In genomic region chr10:35348609-35349388, GRCh38 we compare ENCODE assay signal across 20 cellular contexts. TPM values are rescaled to one million over a fixed set of nuclear protein-coding genes. Genes with fewer than 3 reads are reported as not detected.
DNase-seq lines count a peak whose midpoint lies in the region; ATAC-seq, FAIRE-seq and TF ChIP-seq lines count a peak whose summit lies in the region.
"Had no signal": no experiment of that assay in that cellular context is flagged by ENCODE, and none has a peak within 500 bp of the region (broad histone marks: within the 10 kb centered on the region; RNA-seq: fewer than 3 reads in every experiment).

No MANE protein-coding gene starts in this region.

- H3K4me3 ChIP-seq in right atrium auricular region (no peak overlapping the region), kidney (ENCODE audit: low read length in 2 of 2) (no peak overlapping the region), coronary artery (no peak overlapping the region)
- H3K4me3 ChIP-seq: HAP-1, Peyer's patch had no signal

- TF ChIP-seq CTCF in right atrium auricular region (IDR thresholded peaks at IDR 0.05) (no peak), kidney (IDR thresholded peaks at IDR 0.05; ENCODE audit: borderline replicate concordance, extremely low read depth, insufficient read depth) (no peak), coronary artery (IDR thresholded peaks at IDR 0.05) (no peak)

- H3K27ac ChIP-seq in right atrium auricular region (no peak overlapping the region), caudate nucleus (ENCODE audit: low read depth, low read length) (peak overlapping the region; percentile 56), kidney (ENCODE audit: low read depth in 2 of 2, low read length in 2 of 2) (peak overlapping the region; percentile 10 to 27), substantia nigra (ENCODE audit: low read depth, low read length, poor library complexity, severe bottlenecking) (peak overlapping the region; percentile 85), coronary artery (no peak overlapping the region)
- H3K27ac ChIP-seq: Peyer's patch had no signal

- no peaks in the 10 kb centered on the region for H3K36me3 ChIP-seq in right atrium auricular region
- no peaks in the 10 kb centered on the region for H3K36me3 ChIP-seq in kidney (ENCODE audit: control insufficient read depth in 1 of 2, insufficient read depth in 2 of 2, low read length in 2 of 2)
- H3K36me3 ChIP-seq: HAP-1, Peyer's patch had no signal

- ATAC-seq in Right ventricle myocardium inferior (peak; percentile 11), HG03521 (IDR thresholded peaks at IDR 0.05; ENCODE audit: unreplicated experiment) (no peak), GM21737 (IDR thresholded peaks at IDR 0.05; ENCODE audit: unreplicated experiment) (no peak)
- ATAC-seq: activated CD8-positive, alpha-beta memory T cell treated with anti-CD3 and anti-CD28 coated beads, Interleukin-2, amount 10 ng/mL, durations not matched to agents 7 days and 5 days had no signal

- no peaks in the 10 kb centered on the region for H3K27me3 ChIP-seq in right atrium auricular region
- H3K27me3 ChIP-seq: Peyer's patch had no signal

- no peaks in the 10 kb centered on the region for H3K9me3 ChIP-seq in right atrium auricular region
- H3K9me3 ChIP-seq in kidney (ENCODE audit: control insufficient read depth in 1 of 2, low read length in 2 of 2), result no peaks in the 10 kb centered on the region
- H3K9me3 ChIP-seq: HAP-1, Peyer's patch had no signal

- H3K9ac ChIP-seq in kidney (ENCODE audit: low read length in 2 of 2), result peak overlapping the region in 1 of 2 donors; percentile 34

- FAIRE-seq in kidney (lab: Jason Lieb, UNC), result no peak
- FAIRE-seq: bronchial epithelial cell, small intestine had no signal

- intact Hi-C loops in Right ventricle myocardium inferior (cut with DNase I), result no loop called here
- intact Hi-C loops in kidney (cut with DNase I), result no loop called here

- H3K4me1 ChIP-seq in right atrium auricular region, result peaks cover 0 to 71% of the 10 kb centered on the region in 2 donors
- H3K4me1 ChIP-seq in kidney (ENCODE audit: control insufficient read depth in 1 of 2, insufficient read depth in 1 of 2, low read depth in 1 of 2, low read length in 2 of 2), result peaks cover 18 to 40% of the 10 kb centered on the region in 2 donors

- no peak for DNase-seq in Right ventricle myocardium inferior (ENCODE audit: missing footprints)
- no peak for DNase-seq in right atrium auricular region (ENCODE audit: low spot score)
- no peak for DNase-seq in caudate nucleus (lab: John Stamatoyannopoulos, UW)
- DNase-seq in kidney, result no peak
- DNase-seq in substantia nigra (lab: John Stamatoyannopoulos, UW), result peak in 1 of 49 donors; percentile 17
- no peak for DNase-seq in coronary artery (ENCODE audit: low spot score)
- DNase-seq: ACHN; activated CD4-positive, alpha-beta T cell treated with anti-CD3 and anti-CD28 coated beads, Interleukin-2, amount 10 ng/mL, durations not matched to agents 24 days and 14 days; activated CD8-positive, alpha-beta memory T cell treated with anti-CD3 and anti-CD28 coated beads, Interleukin-2, amount 10 ng/mL, durations not matched to agents 7 days and 5 days; activated gamma-delta T cell; COR-L47; NCI-H2171; NCI-H524; Peyer's patch; small intestine; stimulated activated CD4-positive, alpha-beta T cell treated with anti-CD3 and anti-CD28 coated beads, Interleukin-2, amount 100 ng/mL, for 24 hours had no signal

RNA-seq across cellular contexts. Expression of gene CCNY, which starts 12.5 kb away (rescaled TPM):
- total RNA-seq in Right ventricle myocardium inferior (91.8 TPM), right atrium auricular region (10 to 100 TPM; 35.6 to 58.1 TPM), kidney (77.2 TPM)
- polyA plus RNA-seq in kidney (ENCODE audit: insufficient read depth, low read depth, low replicate concordance), result 45.6 TPM

Comparison
In these comparisons a context has a peak if more than half of its experiments do, and no peak if none do; other contexts are left out.
1. H3K27ac ChIP-seq: peak in caudate nucleus (single experiment), kidney (2 of 2) and substantia nigra (single experiment); none in right atrium auricular region (0 of 2) and coronary artery (0 of 2).